In genomic region chr9:136856078-136856474, GRCh38 we compare ENCODE assay signal across 1 cellular context.
TF ChIP-seq lines count a peak whose summit lies in the region.

No MANE protein-coding gene starts in this region.

TF ChIP-seq in H1, 55 proteins besides CTCF, POLR2A, EP300 and RAD21:
- TF ChIP-seq FOSL1 (IDR thresholded peaks at IDR 0.05; ENCODE audit: insufficient read depth, low read depth, low read length) = no peak
- TF ChIP-seq GTF2F1 (IDR thresholded peaks at IDR 0.05; ENCODE audit: borderline replicate concordance, low read depth, low read length) = no peak
- TF ChIP-seq TBP (IDR thresholded peaks at IDR 0.05; ENCODE audit: low read depth, low read length) = no peak
- no peak for TF ChIP-seq MAFK (IDR thresholded peaks at IDR 0.05; ENCODE audit: low read depth, low read length)
- TF ChIP-seq EGR1 (IDR thresholded peaks at IDR 0.05; ENCODE audit: borderline replicate concordance, low read depth, low read length) = no peak
- no peak for TF ChIP-seq SRF (IDR thresholded peaks at IDR 0.05; ENCODE audit: low read depth, low read length)
- TF ChIP-seq ASH2L (IDR thresholded peaks at IDR 0.05; ENCODE audit: low read length) = no peak
- no peak for TF ChIP-seq SAP30 (IDR thresholded peaks at IDR 0.05; ENCODE audit: insufficient read depth, insufficient replicate concordance, low read length)
- TF ChIP-seq USF2 (IDR thresholded peaks at IDR 0.05; ENCODE audit: low read length) = no peak
- TF ChIP-seq NANOG (IDR thresholded peaks at IDR 0.05; ENCODE audit: insufficient read depth, low read depth, low read length, poor library complexity, severe bottlenecking) = no peak
- TF ChIP-seq POLR2AphosphoS5 (IDR thresholded peaks at IDR 0.05; ENCODE audit: low read depth, low read length) = no peak
- no peak for TF ChIP-seq RFX5 (IDR thresholded peaks at IDR 0.05; ENCODE audit: borderline replicate concordance, low read depth, low read length)
- no peak for TF ChIP-seq TAF7 (optimal IDR thresholded peaks at IDR 0.05; ENCODE audit: borderline replicate concordance, low read depth, low read length)
- TF ChIP-seq TEAD4 (IDR thresholded peaks at IDR 0.05; ENCODE audit: low read depth, low read length) = no peak
- TF ChIP-seq JUN (IDR thresholded peaks at IDR 0.05; ENCODE audit: low read depth, low read length) = no peak
- no peak for TF ChIP-seq ZNF274 (IDR thresholded peaks at IDR 0.05; ENCODE audit: borderline replicate concordance, extremely low read depth, low read length)
- TF ChIP-seq RBBP5 (IDR thresholded peaks at IDR 0.05; ENCODE audit: borderline replicate concordance, low read depth, low read length) = no peak
